Comparison of ENCODE assay signal across 8 cellular contexts in genomic region chr4:139633661-139634060, GRCh38. TPM values are rescaled to one million over a fixed set of nuclear protein-coding genes. Genes with fewer than 3 reads are reported as not detected.
A peak's percentile ranks its signal among the peaks of the same experiment; 100 is the strongest.
DNase-seq lines count a peak whose midpoint lies in the region; ATAC-seq and TF ChIP-seq lines count a peak whose summit lies in the region.

No MANE protein-coding gene starts in this region.

- H3K9me3 ChIP-seq in gastrocnemius medialis: no peaks in the 10 kb centered on the region
- H3K9me3 ChIP-seq in Peyer's patch: peaks cover 0 to 5% (median 0%) of the 10 kb centered on the region in 4 donors

- DNase-seq in HEK293T (ENCODE audit: extremely low spot score): peak; percentile 60
- peak; percentile 46 for DNase-seq in left ventricle myocardium superior
- no peak for DNase-seq in gastrocnemius medialis
- DNase-seq in GF-D8 (lab: John Stamatoyannopoulos, UW): no peak
- DNase-seq in activated naive CD4-positive, alpha-beta T cell treated with anti-CD3 and anti-CD28 coated beads, Interleukin-2, amount 50 U/mL, for 16 hours: no peak
- no peak for DNase-seq in Peyer's patch

- H3K36me3 ChIP-seq in gastrocnemius medialis (no peaks in the 10 kb centered on the region), Peyer's patch (no peaks in the 10 kb centered on the region)

- no peak for TF ChIP-seq POLR2A in gastrocnemius medialis (IDR thresholded peaks at IDR 0.05)
- no peak for TF ChIP-seq POLR2A in Peyer's patch (IDR thresholded peaks at IDR 0.05)

- CTCF ChIA-PET in HEK293T (lab: Yijun Ruan, JAX): interaction anchor here (0.6 to 2.9 kb wide), 18 partner anchors 8 to 181 kb away, joined by 3 to 29 read pairs (median 4); no protein-coding TSS in a partner anchor

- H3K27me3 ChIP-seq in gastrocnemius medialis: no peaks in the 10 kb centered on the region
- H3K27me3 ChIP-seq in Peyer's patch: no peaks in the 10 kb centered on the region

- ATAC-seq in SK-N-SH treated with all-trans-retinoic acid at 6 μM for 48 hours (peak; percentile 58; the same call in 2 of the 3 replicates), left ventricle myocardium superior (peak; percentile 97), gastrocnemius medialis (peak; percentile 75 to 79), HG03432 (IDR thresholded peaks at IDR 0.05; ENCODE audit: unreplicated experiment) (no peak)

- intact Hi-C loops in left ventricle myocardium superior (cut with micrococcal nuclease) (no loop called here), gastrocnemius medialis (cut with DNase I; ENCODE audit: low total_unique reads) (loop anchor here (5.0 kb wide), 2 partner anchors 136 to 216 kb away; no protein-coding TSS in a partner anchor)

- H3K4me3 ChIP-seq in gastrocnemius medialis: peak overlapping the region in 2 of 4 donors; percentile 22
- H3K4me3 ChIP-seq in Peyer's patch: no peak overlapping the region

- H3K27ac ChIP-seq in gastrocnemius medialis: no peak overlapping the region
- no peak overlapping the region for H3K27ac ChIP-seq in Peyer's patch

- TF ChIP-seq CTCF in gastrocnemius medialis (IDR thresholded peaks at IDR 0.05 in 4 of 5, conservative IDR thresholded peaks at IDR 0.05 in 1 of 5) (peak in 4 of 5 experiments; percentile 20 to 46 (median 42)), Peyer's patch (IDR thresholded peaks at IDR 0.05) (peak in 3 of 6 experiments; percentile 35 to 56 (median 51))

- peaks cover 0 to 6% of the 10 kb centered on the region in 2 donors for H3K4me1 ChIP-seq in gastrocnemius medialis
- H3K4me1 ChIP-seq in Peyer's patch: no peaks in the 10 kb centered on the region

- POLR2A ChIA-PET in HEK293T (lab: Yijun Ruan, JAX): interaction anchor here (0.9 to 1.8 kb wide), 5 partner anchors 12 to 333 kb away, joined by 3 to 8 read pairs (median 3); partner anchors contain the start of genes NAA15 and SETD7

- in situ Hi-C loops in gastrocnemius medialis (cut with MboI; ENCODE audit: low sequenced_read_pairs in 4 of 4): loop anchor here in 1 of 4 donors (25.0 kb wide), 1 partner anchor 596 kb away; no protein-coding TSS in a partner anchor

TF ChIP-seq in HEK293T, 16 proteins besides CTCF, POLR2A, EP300 and RAD21:
- TF ChIP-seq SP1 (IDR thresholded peaks at IDR 0.05) (no peak), PKNOX1 (IDR thresholded peaks at IDR 0.05) (no peak), HDGF (IDR thresholded peaks at IDR 0.05; ENCODE audit: borderline replicate concordance) (no peak), SUZ12 (IDR thresholded peaks at IDR 0.05) (no peak), FOXK2 (IDR thresholded peaks at IDR 0.05) (no peak), CTBP1 (IDR thresholded peaks at IDR 0.05; ENCODE audit: borderline replicate concordance) (no peak), BHLHE40 (IDR thresholded peaks at IDR 0.05; ENCODE audit: borderline replicate concordance) (no peak), ARNT (IDR thresholded peaks at IDR 0.05) (no peak), L3MBTL2 (conservative IDR thresholded peaks at IDR 0.05) (no peak), NFRKB (IDR thresholded peaks at IDR 0.05) (no peak), ZNF384 (IDR thresholded peaks at IDR 0.05) (no peak), FOXM1 (IDR thresholded peaks at IDR 0.05; ENCODE audit: borderline replicate concordance) (no peak)

TF ChIP-seq in SK-N-SH treated with all-trans-retinoic acid at 6 μM for 48 hours, 23 proteins besides CTCF, POLR2A, EP300 and RAD21:
- TF ChIP-seq CSRNP3 (CRISPR knock-in tag; IDR thresholded peaks at IDR 0.05): no peak
- no peak for TF ChIP-seq ARNTL (CRISPR knock-in tag; IDR thresholded peaks at IDR 0.05; ENCODE audit: borderline replicate concordance, low read depth)
- no peak for TF ChIP-seq ZNF70 (CRISPR knock-in tag; IDR thresholded peaks at IDR 0.05)
- TF ChIP-seq ZFP3 (CRISPR knock-in tag; IDR thresholded peaks at IDR 0.05): no peak
- no peak for TF ChIP-seq TCF4 (CRISPR knock-in tag; IDR thresholded peaks at IDR 0.05; ENCODE audit: borderline replicate concordance)
- TF ChIP-seq ZC3H10 (CRISPR knock-in tag; IDR thresholded peaks at IDR 0.05): no peak
- no peak for TF ChIP-seq ZNF8 (CRISPR knock-in tag; IDR thresholded peaks at IDR 0.05)
- no peak for TF ChIP-seq ISL1 (CRISPR knock-in tag; IDR thresholded peaks at IDR 0.05)
- TF ChIP-seq RARB (CRISPR knock-in tag; IDR thresholded peaks at IDR 0.05): no peak
- TF ChIP-seq TSHZ2 (CRISPR knock-in tag; IDR thresholded peaks at IDR 0.05): no peak
- TF ChIP-seq ZFP30 (CRISPR knock-in tag; IDR thresholded peaks at IDR 0.05): no peak
- no peak for TF ChIP-seq ZNF565 (CRISPR knock-in tag; conservative IDR thresholded peaks at IDR 0.05; ENCODE audit: low read depth)
- no peak for TF ChIP-seq PATZ1 (CRISPR knock-in tag; IDR thresholded peaks at IDR 0.05; ENCODE audit: borderline replicate concordance)
- TF ChIP-seq SNAI2 (CRISPR knock-in tag; IDR thresholded peaks at IDR 0.05): no peak
- no peak for TF ChIP-seq GLIS3 (CRISPR knock-in tag; IDR thresholded peaks at IDR 0.05)
- no peak for TF ChIP-seq OSR1 (CRISPR knock-in tag; IDR thresholded peaks at IDR 0.05)

RNA-seq across cellular contexts. Expression of gene MGST2, which starts 32.0 kb away (rescaled TPM):
- total RNA-seq in left ventricle myocardium superior: 112 TPM
- total RNA-seq in gastrocnemius medialis: 10 to 100 TPM; 17.3 to 38.6 (median 30.9) TPM
- total RNA-seq in Peyer's patch: 100 to 1,000 TPM in 1 of 4 donors, 10 to 100 TPM in 3; 21.5 to 137 (median 83.4) TPM

Comparison
In these comparisons a context has a peak if more than half of its experiments do, and no peak if none do; other contexts are left out.
1. DNase-seq: peak in HEK293T (single experiment) and left ventricle myocardium superior (single experiment); none in gastrocnemius medialis (0 of 2), GF-D8 (single experiment), activated naive CD4-positive, alpha-beta T cell treated with anti-CD3 and anti-CD28 coated beads, Interleukin-2, amount 50 U/mL, for 16 hours (single experiment) and Peyer's patch (0 of 3).